ENCODE assay signal across 24 cellular contexts in genomic region chr5:155258139-155258538, GRCh38.
"Had no signal": no experiment of that assay in that cellular context is flagged by ENCODE, and none has a peak within 500 bp of the region (broad histone marks: within the 10 kb centered on the region; RNA-seq: fewer than 3 reads in every experiment).

No MANE protein-coding gene starts in this region.

- H3K36me3 ChIP-seq: SJCRH30 had no signal

- ATAC-seq: activated T-cell treated with anti-CD3 and anti-CD28 coated beads, Interleukin-2, amount 50 U/mL, for 4 hours; K562; Panc1 had no signal

- H3K27me3 ChIP-seq: SJCRH30 had no signal

- H3K4me1 ChIP-seq: SJCRH30 had no signal

- H3K4me2 ChIP-seq: SK-N-SH had no signal

- H3K4me3 ChIP-seq: K562, SJCRH30 had no signal

- H3K9me3 ChIP-seq: SJCRH30, SK-N-SH had no signal

- DNase-seq: activated CD4-positive, alpha-beta memory T cell treated with anti-CD3 and anti-CD28 coated beads for 36 hours; activated CD4-positive, alpha-beta T cell treated with anti-CD3 and anti-CD28 coated beads, Interleukin-2, amount 10 ng/mL, durations not matched to agents 7 days and 5 days; activated CD4-positive, CD25-positive, alpha-beta regulatory T cell; activated CD8-positive, alpha-beta memory T cell treated with anti-CD3 and anti-CD28 coated beads for 24 hours; activated gamma-delta T cell; activated naive CD4-positive, alpha-beta T cell treated with anti-CD3 and anti-CD28 coated beads for 36 hours; activated T-cell treated with anti-CD3 and anti-CD28 coated beads, Interleukin-2, amount 50 U/mL, for 4 hours; Kasumi-1; NCI-H1092; NCI-H1417; NCI-H1930; NCI-H2171; NCI-H2227 treated with DMSO at 0.1 percent for 48 hours; NCI-H510A; NCI-H526 treated with DMSO at 0.1 percent for 48 hours; NCI-H82; Right ventricle myocardium superior; RPMI8226; SJCRH30; SK-N-SH; T-helper 1 cell had no signal

- H3K9me2 ChIP-seq: SK-N-SH had no signal

- H3K27ac ChIP-seq: SJCRH30, VCaP had no signal
